8 cellular contexts compared by ENCODE assay signal in the genomic region with DNA sequence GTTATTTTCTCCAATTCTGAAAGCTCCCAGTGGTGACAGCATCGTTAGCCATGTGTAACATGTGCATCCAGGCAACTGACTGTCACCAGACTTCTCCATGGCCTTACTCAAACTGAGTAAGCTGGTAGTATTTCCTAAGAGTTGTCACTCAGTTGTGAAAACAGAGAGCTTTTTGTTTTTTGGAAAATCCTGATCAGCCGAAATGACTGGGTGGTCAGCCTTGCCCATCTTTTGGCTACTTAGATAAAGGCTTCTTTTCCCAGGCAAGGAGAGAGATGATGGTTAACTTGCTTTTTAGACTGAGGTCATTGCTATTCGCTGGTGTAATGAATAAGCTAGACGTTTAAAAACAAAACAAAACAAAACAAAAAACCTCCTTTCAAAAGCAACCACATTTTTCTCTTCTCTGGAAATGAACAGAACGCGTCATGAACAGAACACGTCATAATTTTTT.
DNase-seq lines count a peak whose midpoint lies in the region; ATAC-seq and TF ChIP-seq lines count a peak whose summit lies in the region.

No MANE protein-coding gene starts in this region.

- H3K79me1 ChIP-seq in IMR-90 (ENCODE audit: low read depth in 1 of 2, low read length in 2 of 2) = peaks cover 4 to 39% of the 10 kb centered on the region in 2 experiments; a peak in 3 of 4 replicates

- WGBS in IMR-90 (ENCODE audit: extremely low coverage in 2 of 2, insufficient read length in 1 of 2), 2 experiments = 23% methylated on average over 3 of the region's 7 CpGs; no CpG with 5 or more reads in 1 of the 2 experiments

- peaks cover 50% of the 10 kb centered on the region for H3K4me1 ChIP-seq in IMR-90 (ENCODE audit: control insufficient read depth, insufficient read depth, low read length)

- in situ Hi-C loops in IMR-90 (cut with MboI; ENCODE audit: low sequenced_read_pairs) = no loop called here

- peak overlapping the region; percentile 27; the same call in 1 of the 2 replicates for H4K5ac ChIP-seq in IMR-90 (ENCODE audit: low read depth, low read length)

- no peak overlapping the region; a peak in 1 of 4 replicates for H4K8ac ChIP-seq in IMR-90 (ENCODE audit: low read depth in 2 of 2, low read length in 2 of 2)

- 0 out of 2 replicates have a peak overlapping the region, but pooled peaks have one; percentile 44 for H3K4ac ChIP-seq in IMR-90 (ENCODE audit: low read depth, low read length)

- 0 out of 2 replicates have a peak overlapping the region, but pooled peaks have one; percentile 37 for H2AK5ac ChIP-seq in IMR-90 (ENCODE audit: low read depth, low read length)

- peak; percentile 1; the same call in 1 of the 2 replicates for ATAC-seq in IMR-90 (ENCODE audit: low read depth)
- no peak for ATAC-seq in activated naive CD8-positive, alpha-beta T cell treated with anti-CD3 and anti-CD28 coated beads, Interleukin-2, amount 50 U/mL, for 24 hours
- ATAC-seq in left ventricle myocardium superior = peak; percentile 17
- ATAC-seq in stimulated activated naive B cell treated with anti-CD40 and anti-IgM and Interleukin-4, amounts not matched to agents 10 μg/mL and 1 μg/mL and 100 μg/mL, for 72 hours (replicated peaks) = peak; percentile 19 to 28
- no peak for ATAC-seq in GM18907 (IDR thresholded peaks at IDR 0.05; ENCODE audit: unreplicated experiment)

- H4K91ac ChIP-seq in IMR-90 (ENCODE audit: insufficient read depth, low read depth, low read length) = peak overlapping the region; percentile 74; the same call in 1 of the 2 replicates

- H3K27ac ChIP-seq in IMR-90 (ENCODE audit: insufficient read depth, low read length) = peak overlapping the region; percentile 74

- H3K4me3 ChIP-seq in IMR-90 (ENCODE audit: insufficient read depth, low read depth, low read length) = no peak overlapping the region

- no peak overlapping the region for H3K9ac ChIP-seq in IMR-90 (ENCODE audit: low read depth, low read length)

- H3K27me3 Mint-ChIP-seq in activated naive CD8-positive, alpha-beta T cell treated with anti-CD3 and anti-CD28 coated beads, Interleukin-2, amount 50 U/mL, for 24 hours = no peaks in the 10 kb centered on the region
- H3K27me3 Mint-ChIP-seq in stimulated activated naive B cell treated with anti-CD40 and anti-IgM and Interleukin-4, amounts not matched to agents 10 μg/mL and 1 μg/mL and 100 μg/mL, for 72 hours = no peaks in the 10 kb centered on the region
- H3K27me3 Mint-ChIP-seq in endothelial cell (ENCODE audit: unreplicated experiment) = peaks cover 4% of the 10 kb centered on the region

- TF ChIP-seq CTCF in IMR-90 (conservative IDR thresholded peaks at IDR 0.05; ENCODE audit: low read depth, low read length) (no peak), endothelial cell (IDR thresholded peaks at IDR 0.05; ENCODE audit: unreplicated experiment) (no peak)

- H3K56ac ChIP-seq in IMR-90 (ENCODE audit: extremely low read depth, insufficient read depth, low read length) = no peak overlapping the region; the same call in 1 of the 2 replicates

- peaks cover 81% of the 10 kb centered on the region for H3K4me1 Mint-ChIP-seq in activated naive CD8-positive, alpha-beta T cell treated with anti-CD3 and anti-CD28 coated beads, Interleukin-2, amount 50 U/mL, for 24 hours
- peaks cover 43 to 59% of the 10 kb centered on the region in 2 donors for H3K4me1 Mint-ChIP-seq in stimulated activated naive B cell treated with anti-CD40 and anti-IgM and Interleukin-4, amounts not matched to agents 10 μg/mL and 1 μg/mL and 100 μg/mL, for 72 hours
- peaks cover 16% of the 10 kb centered on the region for H3K4me1 Mint-ChIP-seq in endothelial cell (ENCODE audit: unreplicated experiment)

- H2AK9ac ChIP-seq in IMR-90 (replicated peaks; ENCODE audit: low read depth, low read length, poor library complexity) = no peak overlapping the region

- peaks cover 15% of the 10 kb centered on the region for H3K9me1 ChIP-seq in IMR-90 (ENCODE audit: insufficient read depth, low read length)

- peaks cover 58% of the 10 kb centered on the region for H3K36me3 ChIP-seq in IMR-90 (ENCODE audit: control insufficient read depth, insufficient read depth, low read length)

- H3K27me3 ChIP-seq in IMR-90 (ENCODE audit: control insufficient read depth, insufficient read depth, low read length) = no peaks in the 10 kb centered on the region

- no peak for TF ChIP-seq POLR2A in IMR-90 (IDR thresholded peaks at IDR 0.05; ENCODE audit: low read depth, low read length)

- H3K36me3 Mint-ChIP-seq in activated naive CD8-positive, alpha-beta T cell treated with anti-CD3 and anti-CD28 coated beads, Interleukin-2, amount 50 U/mL, for 24 hours (ENCODE audit: low read depth) = peaks cover 83% of the 10 kb centered on the region
- peaks cover 48 to 73% of the 10 kb centered on the region in 2 donors for H3K36me3 Mint-ChIP-seq in stimulated activated naive B cell treated with anti-CD40 and anti-IgM and Interleukin-4, amounts not matched to agents 10 μg/mL and 1 μg/mL and 100 μg/mL, for 72 hours
- H3K36me3 Mint-ChIP-seq in endothelial cell (ENCODE audit: low read depth, unreplicated experiment) = no peaks in the 10 kb centered on the region

- dilution Hi-C loops in IMR-90 (cut with HindIII; ENCODE audit: low sequenced_read_pairs, unreplicated experiment) = no loop called here

- no peak overlapping the region for H2BK15ac ChIP-seq in IMR-90 (ENCODE audit: low read depth, low read length)

- no peaks in the 10 kb centered on the region for H3K9me3 ChIP-seq in IMR-90 (ENCODE audit: control insufficient read depth, insufficient read depth, low read length)

- DNase-seq in IMR-90 = peak; percentile 83
- DNase-seq in activated naive CD8-positive, alpha-beta T cell treated with anti-CD3 and anti-CD28 coated beads, Interleukin-2, amount 50 U/mL, for 24 hours = no peak
- DNase-seq in left ventricle myocardium superior = no peak
- DNase-seq in stimulated activated naive B cell treated with anti-CD40 and anti-IgM and Interleukin-4, amounts not matched to agents 10 μg/mL and 1 μg/mL and 100 μg/mL, for 72 hours = no peak
- no peak for DNase-seq in NCI-H82 (lab: John Stamatoyannopoulos, UW)
- no peak for DNase-seq in endothelial cell (ENCODE audit: low spot score)
- DNase-seq in COLO668 (lab: John Stamatoyannopoulos, UW; ENCODE audit: unreplicated experiment) = no peak

- no peaks in the 10 kb centered on the region for H3K9me3 Mint-ChIP-seq in activated naive CD8-positive, alpha-beta T cell treated with anti-CD3 and anti-CD28 coated beads, Interleukin-2, amount 50 U/mL, for 24 hours
- peaks cover 0 to 1% of the 10 kb centered on the region in 2 donors for H3K9me3 Mint-ChIP-seq in stimulated activated naive B cell treated with anti-CD40 and anti-IgM and Interleukin-4, amounts not matched to agents 10 μg/mL and 1 μg/mL and 100 μg/mL, for 72 hours
- H3K9me3 Mint-ChIP-seq in endothelial cell (ENCODE audit: unreplicated experiment) = no peaks in the 10 kb centered on the region

- peaks cover 93% of the 10 kb centered on the region for H4K20me1 ChIP-seq in IMR-90 (ENCODE audit: insufficient read depth, low read length)

- no peak overlapping the region for H3K4me3 Mint-ChIP-seq in activated naive CD8-positive, alpha-beta T cell treated with anti-CD3 and anti-CD28 coated beads, Interleukin-2, amount 50 U/mL, for 24 hours
- no peak overlapping the region for H3K4me3 Mint-ChIP-seq in stimulated activated naive B cell treated with anti-CD40 and anti-IgM and Interleukin-4, amounts not matched to agents 10 μg/mL and 1 μg/mL and 100 μg/mL, for 72 hours
- no peak overlapping the region for H3K4me3 Mint-ChIP-seq in endothelial cell (ENCODE audit: unreplicated experiment)

- peak overlapping the region; percentile 85 for H2BK5ac ChIP-seq in IMR-90 (ENCODE audit: low read depth, low read length, poor library complexity, severe bottlenecking)

- H2BK20ac ChIP-seq in IMR-90 (ENCODE audit: low read depth, low read length) = no peak overlapping the region

- peak overlapping the region; percentile 95 for H3K27ac Mint-ChIP-seq in activated naive CD8-positive, alpha-beta T cell treated with anti-CD3 and anti-CD28 coated beads, Interleukin-2, amount 50 U/mL, for 24 hours
- H3K27ac Mint-ChIP-seq in stimulated activated naive B cell treated with anti-CD40 and anti-IgM and Interleukin-4, amounts not matched to agents 10 μg/mL and 1 μg/mL and 100 μg/mL, for 72 hours = peak overlapping the region; percentile 96
- no peak overlapping the region for H3K27ac Mint-ChIP-seq in endothelial cell (ENCODE audit: unreplicated experiment)

- peak overlapping the region; percentile 72 for H3K23ac ChIP-seq in IMR-90 (ENCODE audit: low read depth, low read length)

- CTCF ChIA-PET in IMR-90 (lab: Yijun Ruan, JAX) = no interaction called here

- peak overlapping the region; percentile 48; the same call in 1 of the 2 replicates for H3K18ac ChIP-seq in IMR-90 (ENCODE audit: low read depth, low read length)

- TF ChIP-seq RAD21 in IMR-90 (IDR thresholded peaks at IDR 0.05; ENCODE audit: low read length) = no peak

- no TSS peak for BruUV-seq in IMR-90 (replicated peaks; lab: Mats Ljungman, UMichigan)

- peak overlapping the region; percentile 49; the same call in 1 of the 2 replicates for H2BK120ac ChIP-seq in IMR-90 (ENCODE audit: low read depth, low read length)

- no peak overlapping the region for H2AFZ ChIP-seq in IMR-90 (replicated peaks; ENCODE audit: low read length, poor library complexity)

- intact Hi-C loops in IMR-90 (cut with micrococcal nuclease) (no loop called here), left ventricle myocardium superior (cut with micrococcal nuclease) (loop anchor here (10.0 kb wide), 1 partner anchor 141 kb away; no protein-coding TSS in a partner anchor)

- POLR2A ChIA-PET in IMR-90 (lab: Charles Lee; ENCODE audit: unreplicated experiment) = interaction anchor here (0.7 kb wide), 1 partner anchor 12 kb away, joined by 5 read pairs; no protein-coding TSS in a partner anchor

- H3K4me2 ChIP-seq in IMR-90 (ENCODE audit: low read depth, low read length) = peak overlapping the region; percentile 42

- H3K14ac ChIP-seq in IMR-90 (replicated peaks; ENCODE audit: low read depth, low read length) = no peak overlapping the region

TF ChIP-seq in IMR-90, 13 proteins besides CTCF, POLR2A, EP300 and RAD21 (continues in another document):
- TF ChIP-seq, protein P1, sequence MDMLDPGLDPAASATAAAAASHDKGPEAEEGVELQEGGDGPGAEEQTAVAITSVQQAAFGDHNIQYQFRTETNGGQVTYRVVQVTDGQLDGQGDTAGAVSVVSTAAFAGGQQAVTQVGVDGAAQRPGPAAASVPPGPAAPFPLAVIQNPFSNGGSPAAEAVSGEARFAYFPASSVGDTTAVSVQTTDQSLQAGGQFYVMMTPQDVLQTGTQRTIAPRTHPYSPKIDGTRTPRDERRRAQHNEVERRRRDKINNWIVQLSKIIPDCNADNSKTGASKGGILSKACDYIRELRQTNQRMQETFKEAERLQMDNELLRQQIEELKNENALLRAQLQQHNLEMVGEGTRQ (IDR thresholded peaks at IDR 0.05; ENCODE audit: low read depth, low read length) = no peak
- TF ChIP-seq CHD1 (IDR thresholded peaks at IDR 0.05; ENCODE audit: low read depth, low read length) (no peak), RFX5 (IDR thresholded peaks at IDR 0.05; ENCODE audit: low read depth, low read length) (no peak), BHLHE40 (IDR thresholded peaks at IDR 0.05; ENCODE audit: low read depth, low read length) (0 out of 2 replicates have a peak, but pooled peaks have one; percentile 20), CEBPB (IDR thresholded peaks at IDR 0.05; ENCODE audit: low read depth, low read length) (0 out of 2 replicates have a peak, but pooled peaks have one; percentile 14), NFE2L2 (IDR thresholded peaks at IDR 0.05; ENCODE audit: low read depth, low read length) (no peak)

Comparison
In these comparisons a context has a peak if more than half of its experiments do, and no peak if none do; other contexts are left out.
1. ATAC-seq: peak in IMR-90 (single experiment), left ventricle myocardium superior (single experiment) and stimulated activated naive B cell treated with anti-CD40 and anti-IgM and Interleukin-4, amounts not matched to agents 10 μg/mL and 1 μg/mL and 100 μg/mL, for 72 hours (2 of 2); none in activated naive CD8-positive, alpha-beta T cell treated with anti-CD3 and anti-CD28 coated beads, Interleukin-2, amount 50 U/mL, for 24 hours (single experiment) and GM18907 (single experiment).